1 cellular context compared by ENCODE assay signal in the genomic region with DNA sequence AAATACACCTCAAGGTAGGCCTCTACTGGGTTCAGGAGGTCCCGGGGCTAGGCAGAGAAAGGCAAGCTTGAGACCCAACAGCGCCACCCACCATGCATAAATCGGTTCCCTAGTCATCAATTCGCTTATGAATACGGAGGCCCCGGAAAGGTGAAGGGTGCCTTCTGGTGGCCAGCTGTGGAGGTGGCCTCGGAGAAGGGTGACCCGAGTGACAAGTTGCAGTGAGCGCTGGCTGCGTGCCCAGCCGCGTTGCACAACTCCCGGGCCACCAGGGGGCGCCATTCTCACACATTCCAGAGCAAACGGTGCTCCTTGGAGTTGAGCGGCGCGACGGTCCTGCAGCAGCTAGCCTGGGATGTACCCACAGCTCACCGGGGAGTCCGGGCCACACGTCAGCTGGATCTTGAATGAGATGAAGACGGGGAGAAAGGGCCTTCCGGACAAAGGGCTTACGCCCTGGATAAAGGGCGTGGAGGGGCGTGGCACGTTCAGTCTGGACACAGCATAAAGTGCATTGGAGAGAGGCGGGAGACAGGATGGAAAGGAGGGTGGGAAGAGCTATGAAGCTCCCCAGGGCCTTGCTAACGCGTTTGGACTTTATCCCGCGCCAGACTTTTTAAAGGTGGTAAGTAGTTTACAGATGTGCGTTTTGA.
TF ChIP-seq lines count a peak whose summit lies in the region.

No MANE protein-coding gene starts in this region.

TF ChIP-seq in HepG2, 621 proteins besides CTCF, POLR2A, EP300 and RAD21 (continued from another document and continues in another):
- TF ChIP-seq, protein P1, sequence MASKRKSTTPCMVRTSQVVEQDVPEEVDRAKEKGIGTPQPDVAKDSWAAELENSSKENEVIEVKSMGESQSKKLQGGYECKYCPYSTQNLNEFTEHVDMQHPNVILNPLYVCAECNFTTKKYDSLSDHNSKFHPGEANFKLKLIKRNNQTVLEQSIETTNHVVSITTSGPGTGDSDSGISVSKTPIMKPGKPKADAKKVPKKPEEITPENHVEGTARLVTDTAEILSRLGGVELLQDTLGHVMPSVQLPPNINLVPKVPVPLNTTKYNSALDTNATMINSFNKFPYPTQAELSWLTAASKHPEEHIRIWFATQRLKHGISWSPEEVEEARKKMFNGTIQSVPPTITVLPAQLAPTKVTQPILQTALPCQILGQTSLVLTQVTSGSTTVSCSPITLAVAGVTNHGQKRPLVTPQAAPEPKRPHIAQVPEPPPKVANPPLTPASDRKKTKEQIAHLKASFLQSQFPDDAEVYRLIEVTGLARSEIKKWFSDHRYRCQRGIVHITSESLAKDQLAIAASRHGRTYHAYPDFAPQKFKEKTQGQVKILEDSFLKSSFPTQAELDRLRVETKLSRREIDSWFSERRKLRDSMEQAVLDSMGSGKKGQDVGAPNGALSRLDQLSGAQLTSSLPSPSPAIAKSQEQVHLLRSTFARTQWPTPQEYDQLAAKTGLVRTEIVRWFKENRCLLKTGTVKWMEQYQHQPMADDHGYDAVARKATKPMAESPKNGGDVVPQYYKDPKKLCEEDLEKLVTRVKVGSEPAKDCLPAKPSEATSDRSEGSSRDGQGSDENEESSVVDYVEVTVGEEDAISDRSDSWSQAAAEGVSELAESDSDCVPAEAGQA (IDR thresholded peaks at IDR 0.05; ENCODE audit: low read depth): peak; percentile 80
- TF ChIP-seq, protein P1 (CRISPR knock-in tag; IDR thresholded peaks at IDR 0.05; ENCODE audit: borderline replicate concordance): no peak
- peak; percentile 54; the same call in 1 of the 2 replicates for TF ChIP-seq SNAPC2 (CRISPR knock-in tag; IDR thresholded peaks at IDR 0.05)
- no peak for TF ChIP-seq CENPX (CRISPR knock-in tag; IDR thresholded peaks at IDR 0.05)
- no peak for TF ChIP-seq ZBTB37 (CRISPR knock-in tag; IDR thresholded peaks at IDR 0.05)
- TF ChIP-seq ZNF414 (CRISPR knock-in tag; IDR thresholded peaks at IDR 0.05): peak; percentile 31; the same call in 1 of the 2 replicates
- peak; percentile 94 for TF ChIP-seq CBX1 (IDR thresholded peaks at IDR 0.05; ENCODE audit: low read depth)
- no peak for TF ChIP-seq RARG (CRISPR knock-in tag; IDR thresholded peaks at IDR 0.05; ENCODE audit: low read depth)
- TF ChIP-seq, protein P2, sequence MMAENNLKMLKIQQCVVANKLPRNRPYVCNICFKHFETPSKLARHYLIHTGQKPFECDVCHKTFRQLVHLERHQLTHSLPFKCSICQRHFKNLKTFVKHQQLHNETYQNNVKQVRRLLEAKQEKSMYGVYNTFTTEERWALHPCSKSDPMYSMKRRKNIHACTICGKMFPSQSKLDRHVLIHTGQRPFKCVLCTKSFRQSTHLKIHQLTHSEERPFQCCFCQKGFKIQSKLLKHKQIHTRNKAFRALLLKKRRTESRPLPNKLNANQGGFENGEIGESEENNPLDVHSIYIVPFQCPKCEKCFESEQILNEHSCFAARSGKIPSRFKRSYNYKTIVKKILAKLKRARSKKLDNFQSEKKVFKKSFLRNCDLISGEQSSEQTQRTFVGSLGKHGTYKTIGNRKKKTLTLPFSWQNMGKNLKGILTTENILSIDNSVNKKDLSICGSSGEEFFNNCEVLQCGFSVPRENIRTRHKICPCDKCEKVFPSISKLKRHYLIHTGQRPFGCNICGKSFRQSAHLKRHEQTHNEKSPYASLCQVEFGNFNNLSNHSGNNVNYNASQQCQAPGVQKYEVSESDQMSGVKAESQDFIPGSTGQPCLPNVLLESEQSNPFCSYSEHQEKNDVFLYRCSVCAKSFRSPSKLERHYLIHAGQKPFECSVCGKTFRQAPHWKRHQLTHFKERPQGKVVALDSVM (CRISPR knock-in tag; IDR thresholded peaks at IDR 0.05): peak; percentile 77
- 0 out of 2 replicates have a peak, but pooled peaks have one; percentile 72 for TF ChIP-seq ZNF607 (CRISPR knock-in tag; IDR thresholded peaks at IDR 0.05; ENCODE audit: borderline replicate concordance)
- TF ChIP-seq, protein P3, sequence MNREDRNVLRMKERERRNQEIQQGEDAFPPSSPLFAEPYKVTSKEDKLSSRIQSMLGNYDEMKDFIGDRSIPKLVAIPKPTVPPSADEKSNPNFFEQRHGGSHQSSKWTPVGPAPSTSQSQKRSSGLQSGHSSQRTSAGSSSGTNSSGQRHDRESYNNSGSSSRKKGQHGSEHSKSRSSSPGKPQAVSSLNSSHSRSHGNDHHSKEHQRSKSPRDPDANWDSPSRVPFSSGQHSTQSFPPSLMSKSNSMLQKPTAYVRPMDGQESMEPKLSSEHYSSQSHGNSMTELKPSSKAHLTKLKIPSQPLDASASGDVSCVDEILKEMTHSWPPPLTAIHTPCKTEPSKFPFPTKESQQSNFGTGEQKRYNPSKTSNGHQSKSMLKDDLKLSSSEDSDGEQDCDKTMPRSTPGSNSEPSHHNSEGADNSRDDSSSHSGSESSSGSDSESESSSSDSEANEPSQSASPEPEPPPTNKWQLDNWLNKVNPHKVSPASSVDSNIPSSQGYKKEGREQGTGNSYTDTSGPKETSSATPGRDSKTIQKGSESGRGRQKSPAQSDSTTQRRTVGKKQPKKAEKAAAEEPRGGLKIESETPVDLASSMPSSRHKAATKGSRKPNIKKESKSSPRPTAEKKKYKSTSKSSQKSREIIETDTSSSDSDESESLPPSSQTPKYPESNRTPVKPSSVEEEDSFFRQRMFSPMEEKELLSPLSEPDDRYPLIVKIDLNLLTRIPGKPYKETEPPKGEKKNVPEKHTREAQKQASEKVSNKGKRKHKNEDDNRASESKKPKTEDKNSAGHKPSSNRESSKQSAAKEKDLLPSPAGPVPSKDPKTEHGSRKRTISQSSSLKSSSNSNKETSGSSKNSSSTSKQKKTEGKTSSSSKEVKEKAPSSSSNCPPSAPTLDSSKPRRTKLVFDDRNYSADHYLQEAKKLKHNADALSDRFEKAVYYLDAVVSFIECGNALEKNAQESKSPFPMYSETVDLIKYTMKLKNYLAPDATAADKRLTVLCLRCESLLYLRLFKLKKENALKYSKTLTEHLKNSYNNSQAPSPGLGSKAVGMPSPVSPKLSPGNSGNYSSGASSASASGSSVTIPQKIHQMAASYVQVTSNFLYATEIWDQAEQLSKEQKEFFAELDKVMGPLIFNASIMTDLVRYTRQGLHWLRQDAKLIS (CRISPR knock-in tag; IDR thresholded peaks at IDR 0.05): peak; percentile 34; the same call in 1 of the 2 replicates
- TF ChIP-seq, protein P4, sequence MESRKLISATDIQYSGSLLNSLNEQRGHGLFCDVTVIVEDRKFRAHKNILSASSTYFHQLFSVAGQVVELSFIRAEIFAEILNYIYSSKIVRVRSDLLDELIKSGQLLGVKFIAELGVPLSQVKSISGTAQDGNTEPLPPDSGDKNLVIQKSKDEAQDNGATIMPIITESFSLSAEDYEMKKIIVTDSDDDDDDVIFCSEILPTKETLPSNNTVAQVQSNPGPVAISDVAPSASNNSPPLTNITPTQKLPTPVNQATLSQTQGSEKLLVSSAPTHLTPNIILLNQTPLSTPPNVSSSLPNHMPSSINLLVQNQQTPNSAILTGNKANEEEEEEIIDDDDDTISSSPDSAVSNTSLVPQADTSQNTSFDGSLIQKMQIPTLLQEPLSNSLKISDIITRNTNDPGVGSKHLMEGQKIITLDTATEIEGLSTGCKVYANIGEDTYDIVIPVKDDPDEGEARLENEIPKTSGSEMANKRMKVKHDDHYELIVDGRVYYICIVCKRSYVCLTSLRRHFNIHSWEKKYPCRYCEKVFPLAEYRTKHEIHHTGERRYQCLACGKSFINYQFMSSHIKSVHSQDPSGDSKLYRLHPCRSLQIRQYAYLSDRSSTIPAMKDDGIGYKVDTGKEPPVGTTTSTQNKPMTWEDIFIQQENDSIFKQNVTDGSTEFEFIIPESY (CRISPR knock-in tag; IDR thresholded peaks at IDR 0.05): peak; percentile 96
- TF ChIP-seq, protein P5, sequence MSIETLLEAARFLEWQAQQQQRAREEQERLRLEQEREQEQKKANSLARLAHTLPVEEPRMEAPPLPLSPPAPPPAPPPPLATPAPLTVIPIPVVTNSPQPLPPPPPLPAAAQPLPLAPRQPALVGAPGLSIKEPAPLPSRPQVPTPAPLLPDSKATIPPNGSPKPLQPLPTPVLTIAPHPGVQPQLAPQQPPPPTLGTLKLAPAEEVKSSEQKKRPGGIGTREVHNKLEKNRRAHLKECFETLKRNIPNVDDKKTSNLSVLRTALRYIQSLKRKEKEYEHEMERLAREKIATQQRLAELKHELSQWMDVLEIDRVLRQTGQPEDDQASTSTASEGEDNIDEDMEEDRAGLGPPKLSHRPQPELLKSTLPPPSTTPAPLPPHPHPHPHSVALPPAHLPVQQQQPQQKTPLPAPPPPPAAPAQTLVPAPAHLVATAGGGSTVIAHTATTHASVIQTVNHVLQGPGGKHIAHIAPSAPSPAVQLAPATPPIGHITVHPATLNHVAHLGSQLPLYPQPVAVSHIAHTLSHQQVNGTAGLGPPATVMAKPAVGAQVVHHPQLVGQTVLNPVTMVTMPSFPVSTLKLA (IDR thresholded peaks at IDR 0.05): 0 out of 2 replicates have a peak, but pooled peaks have one; percentile 14
- peak; percentile 67 for TF ChIP-seq CCAR2 (optimal IDR thresholded peaks at IDR 0.05; ENCODE audit: low read depth, low read length)
- peak; percentile 99 for TF ChIP-seq ZNF34 (CRISPR knock-in tag; IDR thresholded peaks at IDR 0.05; ENCODE audit: borderline replicate concordance)
- TF ChIP-seq ISX (CRISPR knock-in tag; conservative IDR thresholded peaks at IDR 0.05): no peak
- TF ChIP-seq ZNF460 (CRISPR knock-in tag; IDR thresholded peaks at IDR 0.05; ENCODE audit: borderline replicate concordance): peak; percentile 16; the same call in 1 of the 2 replicates
- TF ChIP-seq ZNF703 (CRISPR knock-in tag; IDR thresholded peaks at IDR 0.05; ENCODE audit: borderline replicate concordance): no peak; the same call in 1 of the 2 replicates
- peak; percentile 97 for TF ChIP-seq HNF1B (CRISPR knock-in tag; IDR thresholded peaks at IDR 0.05)
- peak; percentile 58; the same call in 1 of the 2 replicates for TF ChIP-seq IRX3 (CRISPR knock-in tag; IDR thresholded peaks at IDR 0.05; ENCODE audit: borderline replicate concordance, low read depth)
- TF ChIP-seq ZNF780A (CRISPR knock-in tag; IDR thresholded peaks at IDR 0.05): no peak; the same call in 1 of the 2 replicates
- TF ChIP-seq ZNF20 (CRISPR knock-in tag; IDR thresholded peaks at IDR 0.05): no peak
- peak; percentile 99 for TF ChIP-seq ZNF614 (CRISPR knock-in tag; IDR thresholded peaks at IDR 0.05; ENCODE audit: borderline replicate concordance)
- TF ChIP-seq, protein P6, sequence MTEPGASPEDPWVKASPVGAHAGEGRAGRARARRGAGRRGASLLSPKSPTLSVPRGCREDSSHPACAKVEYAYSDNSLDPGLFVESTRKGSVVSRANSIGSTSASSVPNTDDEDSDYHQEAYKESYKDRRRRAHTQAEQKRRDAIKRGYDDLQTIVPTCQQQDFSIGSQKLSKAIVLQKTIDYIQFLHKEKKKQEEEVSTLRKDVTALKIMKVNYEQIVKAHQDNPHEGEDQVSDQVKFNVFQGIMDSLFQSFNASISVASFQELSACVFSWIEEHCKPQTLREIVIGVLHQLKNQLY (CRISPR knock-in tag; IDR thresholded peaks at IDR 0.05): peak; percentile 81; the same call in 1 of the 2 replicates
- TF ChIP-seq, protein P7, sequence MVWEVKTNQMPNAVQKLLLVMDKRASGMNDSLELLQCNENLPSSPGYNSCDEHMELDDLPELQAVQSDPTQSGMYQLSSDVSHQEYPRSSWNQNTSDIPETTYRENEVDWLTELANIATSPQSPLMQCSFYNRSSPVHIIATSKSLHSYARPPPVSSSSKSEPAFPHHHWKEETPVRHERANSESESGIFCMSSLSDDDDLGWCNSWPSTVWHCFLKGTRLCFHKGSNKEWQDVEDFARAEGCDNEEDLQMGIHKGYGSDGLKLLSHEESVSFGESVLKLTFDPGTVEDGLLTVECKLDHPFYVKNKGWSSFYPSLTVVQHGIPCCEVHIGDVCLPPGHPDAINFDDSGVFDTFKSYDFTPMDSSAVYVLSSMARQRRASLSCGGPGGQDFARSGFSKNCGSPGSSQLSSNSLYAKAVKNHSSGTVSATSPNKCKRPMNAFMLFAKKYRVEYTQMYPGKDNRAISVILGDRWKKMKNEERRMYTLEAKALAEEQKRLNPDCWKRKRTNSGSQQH (CRISPR knock-in tag; IDR thresholded peaks at IDR 0.05; ENCODE audit: low read depth): peak; percentile 95
- TF ChIP-seq ZNF3 (CRISPR knock-in tag; IDR thresholded peaks at IDR 0.05): peak; percentile 48; the same call in 1 of the 2 replicates
- peak; percentile 64; the same call in 1 of the 2 replicates for TF ChIP-seq FOXJ3 (CRISPR knock-in tag; IDR thresholded peaks at IDR 0.05; ENCODE audit: borderline replicate concordance)
